22 cellular contexts compared by ENCODE assay signal in the genomic region with DNA sequence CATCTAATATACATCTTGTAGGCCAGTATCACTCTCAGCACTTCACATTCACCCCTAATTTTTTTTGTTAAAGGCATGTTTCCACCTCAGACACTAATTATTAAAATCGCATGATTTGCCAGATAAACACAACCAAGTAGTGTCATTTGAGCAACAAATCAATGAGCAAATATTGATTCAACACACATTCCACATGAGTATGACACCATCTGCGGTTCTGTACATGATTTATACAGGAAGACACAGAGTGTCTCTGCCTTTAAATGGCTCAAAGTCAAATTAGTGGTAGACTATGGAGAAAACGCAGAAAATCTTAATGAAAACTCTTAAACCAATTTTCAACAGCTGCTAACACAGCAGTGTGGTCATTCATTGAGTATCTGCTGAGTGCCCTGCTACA.
DNase-seq lines count a peak whose midpoint lies in the region; ATAC-seq and TF ChIP-seq lines count a peak whose summit lies in the region.
"Had no signal": no experiment of that assay in that cellular context is flagged by ENCODE, and none has a peak within 500 bp of the region (broad histone marks: within the 10 kb centered on the region; RNA-seq: fewer than 3 reads in every experiment).

No MANE protein-coding gene starts in this region.

- peaks cover 4% of the 10 kb centered on the region for H3K79me1 ChIP-seq in mesendoderm (ENCODE audit: low read length)

- peaks cover 13% of the 10 kb centered on the region for H3K9me3 Mint-ChIP-seq in glutamatergic neuron (ENCODE audit: unreplicated experiment)
- H3K9me3 Mint-ChIP-seq in natural killer cell, result no peaks in the 10 kb centered on the region
- H3K9me3 Mint-ChIP-seq: H9, HFFc6 had no signal

- H3K9me3 ChIP-seq in PC-3 (ENCODE audit: low read length), result no peaks in the 10 kb centered on the region
- H3K9me3 ChIP-seq: BE2C, SK-N-SH had no signal

- H3F3A ChIP-seq in PC-3 (ENCODE audit: low read length, unreplicated experiment), result no peaks in the 10 kb centered on the region

- CTCF ChIA-PET in PC-3 (lab: Charles Lee), result no interaction called here

- H3K4ac ChIP-seq in mesendoderm (ENCODE audit: low read depth, low read length), result no peak overlapping the region

- TF ChIP-seq CTCF in PC-3 (conservative IDR thresholded peaks at IDR 0.05; ENCODE audit: low read depth, low read length) (no peak), glutamatergic neuron (IDR thresholded peaks at IDR 0.05; ENCODE audit: partially characterized antibody, unreplicated experiment) (no peak), natural killer cell (IDR thresholded peaks at IDR 0.05) (no peak)

- no peaks in the 10 kb centered on the region for H3K36me3 Mint-ChIP-seq in glutamatergic neuron (ENCODE audit: unreplicated experiment)
- H3K36me3 Mint-ChIP-seq in natural killer cell, result no peaks in the 10 kb centered on the region

- no peaks in the 10 kb centered on the region for H4K20me1 ChIP-seq in PC-3 (ENCODE audit: low read length)

- DNase-seq in DMS53 treated with DMSO at 0.1 percent for 48 hours (lab: John Stamatoyannopoulos, UW; ENCODE audit: unreplicated experiment) (peak; percentile 35), NCI-H146 treated with DMSO at 0.1 percent for 48 hours (lab: John Stamatoyannopoulos, UW; ENCODE audit: unreplicated experiment) (peak; percentile 55), PC-3 (peak; percentile 61), glutamatergic neuron (no peak), natural killer cell (no peak), mesendoderm (no peak), HK-2 (ENCODE audit: unreplicated experiment) (no peak)
- DNase-seq: BE2C, GDM1, H9, HFFc6, KG1, MV-4-11, NCI-H1105 treated with DMSO at 0.1 percent for 48 hours, NCI-H187, NCI-H510A, NCI-H82, OCI-M1, SIG-M5, SK-N-SH, T-helper 2 cell had no signal

- no peak overlapping the region for H3K56ac ChIP-seq in mesendoderm (ENCODE audit: low read length)

- no peak overlapping the region for H2BK120ac ChIP-seq in mesendoderm (ENCODE audit: low read depth, low read length)

- no peak overlapping the region for H2AK5ac ChIP-seq in mesendoderm (ENCODE audit: low read length)

- no peak overlapping the region for H3K23ac ChIP-seq in mesendoderm (ENCODE audit: low read length)

- no CpG with 5 or more reads among the region's 3 CpGs for WGBS in mesendoderm (ENCODE audit: extremely low coverage, insufficient coverage, low lambda C conversion rate)

- POLR2A ChIA-PET in PC-3 (lab: Charles Lee; ENCODE audit: unreplicated experiment), result no interaction called here

- H3K27me3 Mint-ChIP-seq in glutamatergic neuron (ENCODE audit: unreplicated experiment), result peaks cover 7% of the 10 kb centered on the region
- peaks cover 0 to 3% of the 10 kb centered on the region in 2 donors for H3K27me3 Mint-ChIP-seq in natural killer cell (ENCODE audit: low read depth in 2 of 2)

- H3K4me1 ChIP-seq in PC-3 (ENCODE audit: insufficient read depth, low read length) (peaks cover 22% of the 10 kb centered on the region), mesendoderm (ENCODE audit: control insufficient read depth, low read depth, low read length) (peaks cover 2% of the 10 kb centered on the region)
- H3K4me1 ChIP-seq: BE2C had no signal

- H3K4me3 ChIP-seq in PC-3 (ENCODE audit: low read length), result no peak overlapping the region
- no peak overlapping the region for H3K4me3 ChIP-seq in mesendoderm (ENCODE audit: low read length)

- ATAC-seq in PC-3 (peak; percentile 81), natural killer cell (no peak), GM19324 (IDR thresholded peaks at IDR 0.05; ENCODE audit: low FRiP score, unreplicated experiment) (no peak)

- no peaks in the 10 kb centered on the region for H3K27me3 ChIP-seq in PC-3 (ENCODE audit: low read length)
- H3K27me3 ChIP-seq in mesendoderm (ENCODE audit: insufficient read depth, low read length, poor library complexity), result no peaks in the 10 kb centered on the region
- H3K27me3 ChIP-seq: BE2C had no signal

- H3K18ac ChIP-seq in mesendoderm (ENCODE audit: low read length), result no peak overlapping the region

- H3K4me3 Mint-ChIP-seq in glutamatergic neuron (ENCODE audit: unreplicated experiment) (peak overlapping the region; percentile 3), natural killer cell (no peak overlapping the region)
- H3K4me3 Mint-ChIP-seq: H9, HFFc6 had no signal

- H2AFZ ChIP-seq in PC-3 (ENCODE audit: low read length), result no peak overlapping the region

- no peak overlapping the region for H2BK5ac ChIP-seq in mesendoderm (ENCODE audit: low read length)

- H4K5ac ChIP-seq in mesendoderm (ENCODE audit: low read length), result no peak overlapping the region

- H3K27ac ChIP-seq in PC-3 (ENCODE audit: low read length) (no peak overlapping the region), mesendoderm (ENCODE audit: low read depth, low read length) (no peak overlapping the region)

- H3K4me1 Mint-ChIP-seq in glutamatergic neuron (ENCODE audit: low read depth, unreplicated experiment) (peaks cover 30% of the 10 kb centered on the region), natural killer cell (no peaks in the 10 kb centered on the region)

- H3K4me2 ChIP-seq in PC-3 (ENCODE audit: low read length) (no peak overlapping the region), mesendoderm (ENCODE audit: low read length) (no peak overlapping the region)
- H3K4me2 ChIP-seq: SK-N-SH had no signal

- no peak overlapping the region for H2BK15ac ChIP-seq in mesendoderm (replicated peaks; ENCODE audit: low read depth)

- H3K9ac ChIP-seq in PC-3 (ENCODE audit: low read length), result no peak overlapping the region
- H3K9ac ChIP-seq in mesendoderm (ENCODE audit: low read length), result no peak overlapping the region
- H3K9ac ChIP-seq: SK-N-SH had no signal

- H3K27ac Mint-ChIP-seq in glutamatergic neuron (ENCODE audit: unreplicated experiment) (peak overlapping the region; percentile 29), natural killer cell (no peak overlapping the region)
- H3K27ac Mint-ChIP-seq: HFFc6 had no signal

- no peak overlapping the region for H4K8ac ChIP-seq in mesendoderm (ENCODE audit: low read depth, low read length)

- no peaks in the 10 kb centered on the region for H3K9me2 ChIP-seq in PC-3 (replicated peaks; ENCODE audit: low read length)
- H3K9me2 ChIP-seq: SK-N-SH had no signal

- no peaks in the 10 kb centered on the region for H3K36me3 ChIP-seq in PC-3 (ENCODE audit: low read depth, low read length)
- no peaks in the 10 kb centered on the region for H3K36me3 ChIP-seq in mesendoderm (ENCODE audit: control insufficient read depth, insufficient read depth, low read length)
- H3K36me3 ChIP-seq: BE2C had no signal

- intact Hi-C loops in PC-3 (cut with micrococcal nuclease), result no loop called here
- intact Hi-C loops in natural killer cell (cut with micrococcal nuclease), result no loop called here

- no peaks in the 10 kb centered on the region for H3K79me2 ChIP-seq in PC-3 (ENCODE audit: low read length)
- H3K79me2 ChIP-seq in mesendoderm (ENCODE audit: control insufficient read depth, insufficient read depth, low read length), result no peaks in the 10 kb centered on the region

- BruUV-seq in PC-3 (replicated peaks; lab: Mats Ljungman, UMichigan), result no TSS peak

Comparison
In these comparisons a context has a peak if more than half of its experiments do, and no peak if none do; other contexts are left out.
1. DNase-seq: peak in DMS53 treated with DMSO at 0.1 percent for 48 hours (single experiment), NCI-H146 treated with DMSO at 0.1 percent for 48 hours (single experiment) and PC-3 (single experiment); none in glutamatergic neuron (single experiment), natural killer cell (single experiment), mesendoderm (single experiment) and HK-2 (single experiment).